Comparison of ENCODE assay signal across 1 cellular context in the genomic region with DNA sequence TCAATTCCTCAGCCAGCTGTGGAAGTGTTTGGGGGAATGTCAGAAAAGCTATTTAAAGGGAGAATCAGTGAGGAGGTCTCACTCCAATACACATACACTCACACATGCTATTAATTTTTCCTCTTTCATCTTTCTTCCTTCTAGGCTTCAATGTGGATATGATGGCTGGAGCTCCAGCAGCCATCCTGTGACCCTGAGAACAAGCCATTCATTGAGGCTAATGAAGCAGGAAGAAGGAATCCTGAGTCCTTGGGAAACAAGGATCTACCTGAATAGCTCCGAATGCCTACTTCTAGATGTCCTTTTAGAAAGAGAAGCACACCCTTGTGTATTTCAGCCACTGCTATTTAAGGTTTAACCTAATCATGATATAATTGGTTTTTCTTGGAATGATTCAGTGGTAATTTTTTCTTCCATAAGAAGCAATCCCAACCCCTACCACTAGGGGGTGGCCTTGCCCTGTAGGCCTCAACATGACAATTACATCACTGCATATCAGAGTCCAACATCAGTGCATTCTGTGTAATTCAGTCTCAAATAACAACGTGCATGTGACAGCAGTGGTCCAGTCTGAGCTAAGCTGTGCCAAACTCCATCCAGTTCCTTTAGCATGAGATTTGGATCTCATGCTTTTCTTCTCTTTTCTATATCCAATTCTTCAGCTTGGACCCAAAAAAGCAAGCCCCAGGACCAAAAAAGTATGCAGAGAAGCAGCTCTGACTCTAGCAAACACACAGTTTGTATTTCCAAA.
TF ChIP-seq lines count a peak whose summit lies in the region.

No MANE protein-coding gene starts in this region.

TF ChIP-seq in K562, 482 proteins besides CTCF, POLR2A, EP300 and RAD21 (continued from another document and continues in another):
- TF ChIP-seq, protein P1, sequence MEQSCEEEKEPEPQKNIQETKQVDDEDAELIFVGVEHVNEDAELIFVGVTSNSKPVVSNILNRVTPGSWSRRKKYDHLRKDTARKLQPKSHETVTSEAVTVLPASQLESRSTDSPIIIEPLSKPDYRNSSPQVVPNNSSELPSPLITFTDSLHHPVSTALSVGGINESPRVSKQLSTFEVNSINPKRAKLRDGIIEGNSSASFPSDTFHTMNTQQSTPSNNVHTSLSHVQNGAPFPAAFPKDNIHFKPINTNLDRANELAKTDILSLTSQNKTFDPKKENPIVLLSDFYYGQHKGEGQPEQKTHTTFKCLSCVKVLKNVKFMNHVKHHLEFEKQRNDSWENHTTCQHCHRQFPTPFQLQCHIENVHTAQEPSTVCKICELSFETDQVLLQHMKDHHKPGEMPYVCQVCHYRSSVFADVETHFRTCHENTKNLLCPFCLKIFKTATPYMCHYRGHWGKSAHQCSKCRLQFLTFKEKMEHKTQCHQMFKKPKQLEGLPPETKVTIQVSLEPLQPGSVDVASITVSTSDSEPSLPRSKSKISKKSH (CRISPR knock-in tag; IDR thresholded peaks at IDR 0.05), result no peak
- no peak for TF ChIP-seq LCOR (CRISPR knock-in tag; IDR thresholded peaks at IDR 0.05)
- TF ChIP-seq XRCC5 (IDR thresholded peaks at IDR 0.05; ENCODE audit: low read depth, low read length), result no peak
- TF ChIP-seq CEBPG (CRISPR knock-in tag; IDR thresholded peaks at IDR 0.05), result no peak
- TF ChIP-seq CEBPG (tag; conservative IDR thresholded peaks at IDR 0.05 in 1 of 2, IDR thresholded peaks at IDR 0.05 in 1 of 2), result peak; percentile 34 to 46; a peak in 2 of 4 replicates
- TF ChIP-seq ZNF507 (tag; conservative IDR thresholded peaks at IDR 0.05), result no peak
- TF ChIP-seq STAT5B (CRISPR knock-in tag; IDR thresholded peaks at IDR 0.05), result no peak
- TF ChIP-seq STAT5A (IDR thresholded peaks at IDR 0.05; ENCODE audit: borderline replicate concordance, low read length), result no peak
- no peak for TF ChIP-seq U2AF1 (optimal IDR thresholded peaks at IDR 0.05; ENCODE audit: low read depth, low read length)
- TF ChIP-seq BCOR (IDR thresholded peaks at IDR 0.05), result peak; percentile 36; the same call in 1 of the 2 replicates
- TF ChIP-seq, protein P2, sequence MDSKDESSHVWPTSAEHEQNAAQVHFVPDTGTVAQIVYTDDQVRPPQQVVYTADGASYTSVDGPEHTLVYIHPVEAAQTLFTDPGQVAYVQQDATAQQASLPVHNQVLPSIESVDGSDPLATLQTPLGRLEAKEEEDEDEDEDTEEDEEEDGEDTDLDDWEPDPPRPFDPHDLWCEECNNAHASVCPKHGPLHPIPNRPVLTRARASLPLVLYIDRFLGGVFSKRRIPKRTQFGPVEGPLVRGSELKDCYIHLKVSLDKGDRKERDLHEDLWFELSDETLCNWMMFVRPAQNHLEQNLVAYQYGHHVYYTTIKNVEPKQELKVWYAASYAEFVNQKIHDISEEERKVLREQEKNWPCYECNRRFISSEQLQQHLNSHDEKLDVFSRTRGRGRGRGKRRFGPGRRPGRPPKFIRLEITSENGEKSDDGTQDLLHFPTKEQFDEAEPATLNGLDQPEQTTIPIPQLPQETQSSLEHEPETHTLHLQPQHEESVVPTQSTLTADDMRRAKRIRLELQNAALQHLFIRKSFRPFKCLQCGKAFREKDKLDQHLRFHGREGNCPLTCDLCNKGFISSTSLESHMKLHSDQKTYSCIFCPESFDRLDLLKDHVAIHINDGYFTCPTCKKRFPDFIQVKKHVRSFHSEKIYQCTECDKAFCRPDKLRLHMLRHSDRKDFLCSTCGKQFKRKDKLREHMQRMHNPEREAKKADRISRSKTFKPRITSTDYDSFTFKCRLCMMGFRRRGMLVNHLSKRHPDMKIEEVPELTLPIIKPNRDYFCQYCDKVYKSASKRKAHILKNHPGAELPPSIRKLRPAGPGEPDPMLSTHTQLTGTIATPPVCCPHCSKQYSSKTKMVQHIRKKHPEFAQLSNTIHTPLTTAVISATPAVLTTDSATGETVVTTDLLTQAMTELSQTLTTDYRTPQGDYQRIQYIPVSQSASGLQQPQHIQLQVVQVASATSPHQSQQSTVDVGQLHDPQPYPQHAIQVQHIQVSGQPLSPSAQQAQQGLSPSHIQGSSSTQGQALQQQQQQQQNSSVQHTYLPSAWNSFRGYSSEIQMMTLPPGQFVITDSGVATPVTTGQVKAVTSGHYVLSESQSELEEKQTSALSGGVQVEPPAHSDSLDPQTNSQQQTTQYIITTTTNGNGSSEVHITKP (IDR thresholded peaks at IDR 0.05; ENCODE audit: partially characterized antibody), result no peak
- TF ChIP-seq NCOA6 (IDR thresholded peaks at IDR 0.05), result no peak
- no peak for TF ChIP-seq NFXL1 (CRISPR knock-in tag; IDR thresholded peaks at IDR 0.05)
- no peak for TF ChIP-seq SMARCB1 (IDR thresholded peaks at IDR 0.05; ENCODE audit: insufficient read length, low read depth)
- TF ChIP-seq ATF1 (CRISPR knock-in tag; IDR thresholded peaks at IDR 0.05), result no peak
- peak; percentile 43; the same call in 1 of the 2 replicates for TF ChIP-seq ATF1 (tag; IDR thresholded peaks at IDR 0.05)
- TF ChIP-seq POLR2B (IDR thresholded peaks at IDR 0.05; ENCODE audit: low read depth, partially characterized antibody), result no peak
- no peak for TF ChIP-seq RAD51 (IDR thresholded peaks at IDR 0.05; ENCODE audit: borderline replicate concordance, low read depth)
- TF ChIP-seq CAMTA2 (CRISPR knock-in tag; conservative IDR thresholded peaks at IDR 0.05), result no peak
- no peak for TF ChIP-seq PURB (CRISPR knock-in tag; IDR thresholded peaks at IDR 0.05; ENCODE audit: low read depth)
- TF ChIP-seq CXXC5 (CRISPR knock-in tag; IDR thresholded peaks at IDR 0.05), result no peak
- no peak for TF ChIP-seq LARP7 (IDR thresholded peaks at IDR 0.05)
- TF ChIP-seq DACH1 (IDR thresholded peaks at IDR 0.05; ENCODE audit: partially characterized antibody), result no peak
- peak; percentile 58; the same call in 1 of the 2 replicates for TF ChIP-seq SOX6 (IDR thresholded peaks at IDR 0.05)
- no peak for TF ChIP-seq PHF20 (IDR thresholded peaks at IDR 0.05; ENCODE audit: partially characterized antibody)
- TF ChIP-seq E2F3 (CRISPR knock-in tag; IDR thresholded peaks at IDR 0.05), result no peak
- TF ChIP-seq, protein P3, sequence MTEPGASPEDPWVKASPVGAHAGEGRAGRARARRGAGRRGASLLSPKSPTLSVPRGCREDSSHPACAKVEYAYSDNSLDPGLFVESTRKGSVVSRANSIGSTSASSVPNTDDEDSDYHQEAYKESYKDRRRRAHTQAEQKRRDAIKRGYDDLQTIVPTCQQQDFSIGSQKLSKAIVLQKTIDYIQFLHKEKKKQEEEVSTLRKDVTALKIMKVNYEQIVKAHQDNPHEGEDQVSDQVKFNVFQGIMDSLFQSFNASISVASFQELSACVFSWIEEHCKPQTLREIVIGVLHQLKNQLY (CRISPR knock-in tag; conservative IDR thresholded peaks at IDR 0.05), result no peak
- TF ChIP-seq ZNF584 (CRISPR knock-in tag; IDR thresholded peaks at IDR 0.05; ENCODE audit: low read depth), result no peak
- TF ChIP-seq ZNF695 (CRISPR knock-in tag; IDR thresholded peaks at IDR 0.05), result no peak
- TF ChIP-seq ATF7 (IDR thresholded peaks at IDR 0.05), result peak; percentile 90
- TF ChIP-seq, protein P4, sequence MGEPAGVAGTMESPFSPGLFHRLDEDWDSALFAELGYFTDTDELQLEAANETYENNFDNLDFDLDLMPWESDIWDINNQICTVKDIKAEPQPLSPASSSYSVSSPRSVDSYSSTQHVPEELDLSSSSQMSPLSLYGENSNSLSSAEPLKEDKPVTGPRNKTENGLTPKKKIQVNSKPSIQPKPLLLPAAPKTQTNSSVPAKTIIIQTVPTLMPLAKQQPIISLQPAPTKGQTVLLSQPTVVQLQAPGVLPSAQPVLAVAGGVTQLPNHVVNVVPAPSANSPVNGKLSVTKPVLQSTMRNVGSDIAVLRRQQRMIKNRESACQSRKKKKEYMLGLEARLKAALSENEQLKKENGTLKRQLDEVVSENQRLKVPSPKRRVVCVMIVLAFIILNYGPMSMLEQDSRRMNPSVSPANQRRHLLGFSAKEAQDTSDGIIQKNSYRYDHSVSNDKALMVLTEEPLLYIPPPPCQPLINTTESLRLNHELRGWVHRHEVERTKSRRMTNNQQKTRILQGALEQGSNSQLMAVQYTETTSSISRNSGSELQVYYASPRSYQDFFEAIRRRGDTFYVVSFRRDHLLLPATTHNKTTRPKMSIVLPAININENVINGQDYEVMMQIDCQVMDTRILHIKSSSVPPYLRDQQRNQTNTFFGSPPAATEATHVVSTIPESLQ (CRISPR knock-in tag; IDR thresholded peaks at IDR 0.05), result no peak
- TF ChIP-seq ZBTB7A (IDR thresholded peaks at IDR 0.05; ENCODE audit: borderline replicate concordance, control insufficient read depth, low read depth, low read length), result no peak
- TF ChIP-seq SNRNP70 (optimal IDR thresholded peaks at IDR 0.05; ENCODE audit: low read depth, low read length), result no peak
- no peak for TF ChIP-seq TAF1 (IDR thresholded peaks at IDR 0.05; ENCODE audit: control insufficient read depth, extremely low read depth, insufficient read depth, low read length, severe bottlenecking)
- TF ChIP-seq, protein P5, sequence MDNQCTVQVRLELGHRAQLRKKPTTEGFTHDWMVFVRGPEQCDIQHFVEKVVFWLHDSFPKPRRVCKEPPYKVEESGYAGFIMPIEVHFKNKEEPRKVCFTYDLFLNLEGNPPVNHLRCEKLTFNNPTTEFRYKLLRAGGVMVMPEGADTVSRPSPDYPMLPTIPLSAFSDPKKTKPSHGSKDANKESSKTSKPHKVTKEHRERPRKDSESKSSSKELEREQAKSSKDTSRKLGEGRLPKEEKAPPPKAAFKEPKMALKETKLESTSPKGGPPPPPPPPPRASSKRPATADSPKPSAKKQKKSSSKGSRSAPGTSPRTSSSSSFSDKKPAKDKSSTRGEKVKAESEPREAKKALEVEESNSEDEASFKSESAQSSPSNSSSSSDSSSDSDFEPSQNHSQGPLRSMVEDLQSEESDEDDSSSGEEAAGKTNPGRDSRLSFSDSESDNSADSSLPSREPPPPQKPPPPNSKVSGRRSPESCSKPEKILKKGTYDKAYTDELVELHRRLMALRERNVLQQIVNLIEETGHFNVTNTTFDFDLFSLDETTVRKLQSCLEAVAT (IDR thresholded peaks at IDR 0.05), result no peak
- TF ChIP-seq JUND (IDR thresholded peaks at IDR 0.05; ENCODE audit: borderline replicate concordance, low read depth, low read length), result peak; percentile 64; the same call in 1 of the 2 replicates
- peak; percentile 68; the same call in 2 of the 3 replicates for TF ChIP-seq JUND (tag; IDR thresholded peaks at IDR 0.05; ENCODE audit: borderline replicate concordance, low read depth, low read length)
- TF ChIP-seq, protein P6, sequence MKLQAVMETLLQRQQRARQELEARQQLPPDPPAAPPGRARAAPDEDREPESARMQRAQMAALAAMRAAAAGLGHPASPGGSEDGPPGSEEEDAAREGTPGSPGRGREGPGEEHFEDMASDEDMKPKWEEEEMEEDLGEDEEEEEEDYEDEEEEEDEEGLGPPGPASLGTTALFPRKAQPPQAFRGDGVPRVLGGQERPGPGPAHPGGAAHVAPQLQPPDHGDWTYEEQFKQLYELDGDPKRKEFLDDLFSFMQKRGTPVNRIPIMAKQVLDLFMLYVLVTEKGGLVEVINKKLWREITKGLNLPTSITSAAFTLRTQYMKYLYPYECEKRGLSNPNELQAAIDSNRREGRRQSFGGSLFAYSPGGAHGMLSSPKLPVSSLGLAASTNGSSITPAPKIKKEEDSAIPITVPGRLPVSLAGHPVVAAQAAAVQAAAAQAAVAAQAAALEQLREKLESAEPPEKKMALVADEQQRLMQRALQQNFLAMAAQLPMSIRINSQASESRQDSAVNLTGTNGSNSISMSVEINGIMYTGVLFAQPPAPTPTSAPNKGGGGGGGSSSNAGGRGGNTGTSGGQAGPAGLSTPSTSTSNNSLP (IDR thresholded peaks at IDR 0.05; ENCODE audit: borderline replicate concordance, low read depth, low read length), result peak; percentile 69; the same call in 1 of the 2 replicates
- TF ChIP-seq SMARCE1 (IDR thresholded peaks at IDR 0.05), result no peak
- TF ChIP-seq MEIS2 (IDR thresholded peaks at IDR 0.05; ENCODE audit: partially characterized antibody), result no peak
- peak; percentile 66 for TF ChIP-seq RBM25 (IDR thresholded peaks at IDR 0.05; ENCODE audit: low read depth, low read length, severe bottlenecking)
- TF ChIP-seq HMGN3 (IDR thresholded peaks at IDR 0.05; ENCODE audit: borderline replicate concordance, extremely low read depth, insufficient read length, low read depth, low read length), result no peak
